In the genomic region with DNA sequence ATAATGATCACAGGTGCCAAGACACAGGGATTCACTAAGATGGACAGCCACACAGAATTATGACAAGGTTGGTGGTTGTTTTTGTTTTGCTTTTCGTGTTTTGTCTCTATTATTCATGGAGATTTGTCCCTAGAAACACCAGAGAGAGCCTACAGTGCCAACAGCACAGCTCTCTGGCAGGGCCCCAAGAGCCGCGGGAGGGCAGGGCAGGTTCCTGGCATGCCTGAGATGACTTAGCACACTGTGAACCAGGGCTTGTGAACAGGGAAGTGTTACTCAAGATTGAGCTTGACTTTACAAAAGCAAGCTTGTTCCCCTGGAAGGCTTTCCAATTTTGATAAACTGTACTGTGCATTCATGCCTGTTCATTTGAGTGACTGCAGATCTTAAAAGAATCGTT, we compare ENCODE assay signal across 2 cellular contexts.
TF ChIP-seq lines count a peak whose summit lies in the region.

No MANE protein-coding gene starts in this region.

TF ChIP-seq in A549, 52 proteins besides CTCF, POLR2A, EP300 and RAD21 (continued from another document):
- TF ChIP-seq, protein P1, sequence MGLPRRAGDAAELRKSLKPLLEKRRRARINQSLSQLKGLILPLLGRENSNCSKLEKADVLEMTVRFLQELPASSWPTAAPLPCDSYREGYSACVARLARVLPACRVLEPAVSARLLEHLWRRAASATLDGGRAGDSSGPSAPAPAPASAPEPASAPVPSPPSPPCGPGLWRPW (IDR thresholded peaks at IDR 0.05) = no peak
- no peak for TF ChIP-seq RARB (CRISPR knock-in tag; IDR thresholded peaks at IDR 0.05)
- TF ChIP-seq RFX5 (IDR thresholded peaks at IDR 0.05) = no peak
- TF ChIP-seq FOSB (CRISPR knock-in tag; IDR thresholded peaks at IDR 0.05) = no peak
- TF ChIP-seq HOXB5 (CRISPR knock-in tag; IDR thresholded peaks at IDR 0.05) = no peak
- TF ChIP-seq, protein P2, sequence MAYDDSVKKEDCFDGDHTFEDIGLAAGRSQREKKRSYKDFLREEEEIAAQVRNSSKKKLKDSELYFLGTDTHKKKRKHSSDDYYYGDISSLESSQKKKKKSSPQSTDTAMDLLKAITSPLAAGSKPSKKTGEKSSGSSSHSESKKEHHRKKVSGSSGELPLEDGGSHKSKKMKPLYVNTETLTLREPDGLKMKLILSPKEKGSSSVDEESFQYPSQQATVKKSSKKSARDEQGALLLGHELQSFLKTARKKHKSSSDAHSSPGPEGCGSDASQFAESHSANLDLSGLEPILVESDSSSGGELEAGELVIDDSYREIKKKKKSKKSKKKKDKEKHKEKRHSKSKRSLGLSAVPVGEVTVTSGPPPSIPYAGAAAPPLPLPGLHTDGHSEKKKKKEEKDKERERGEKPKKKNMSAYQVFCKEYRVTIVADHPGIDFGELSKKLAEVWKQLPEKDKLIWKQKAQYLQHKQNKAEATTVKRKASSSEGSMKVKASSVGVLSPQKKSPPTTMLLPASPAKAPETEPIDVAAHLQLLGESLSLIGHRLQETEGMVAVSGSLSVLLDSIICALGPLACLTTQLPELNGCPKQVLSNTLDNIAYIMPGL (CRISPR knock-in tag; IDR thresholded peaks at IDR 0.05; ENCODE audit: borderline replicate concordance) = no peak
- TF ChIP-seq HOXB13 (CRISPR knock-in tag; IDR thresholded peaks at IDR 0.05; ENCODE audit: low read depth) = no peak

TF ChIP-seq in H1, 55 proteins besides CTCF, POLR2A, EP300 and RAD21 (continued from another document):
- no peak for TF ChIP-seq RXRA (IDR thresholded peaks at IDR 0.05; ENCODE audit: insufficient read depth, low read depth, low read length)
- no peak for TF ChIP-seq ASH2L (IDR thresholded peaks at IDR 0.05; ENCODE audit: low read length)
